Comparison of ENCODE assay signal across 20 cellular contexts in the genomic region with DNA sequence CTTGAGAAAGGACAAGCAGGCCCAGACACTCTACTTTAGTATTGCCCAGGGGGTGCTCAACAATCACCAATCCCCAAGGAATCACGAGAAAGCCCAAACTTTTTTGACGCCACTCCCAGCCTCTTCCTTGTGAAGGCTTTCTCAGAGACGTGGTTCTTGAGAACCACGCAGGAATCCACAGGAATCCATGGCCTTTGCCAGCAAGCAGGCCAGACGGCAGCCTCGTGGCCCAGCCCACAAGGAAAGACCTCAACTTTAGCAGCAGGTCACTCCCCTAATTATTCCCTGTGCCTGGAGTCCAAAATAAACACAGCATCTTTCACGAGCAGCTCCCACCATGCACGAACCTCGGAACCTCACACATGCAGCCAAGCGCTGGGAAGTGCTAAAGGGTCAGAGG.
"Had no signal": no experiment of that assay in that cellular context is flagged by ENCODE, and none has a peak within 500 bp of the region (broad histone marks: within the 10 kb centered on the region; RNA-seq: fewer than 3 reads in every experiment).

No MANE protein-coding gene starts in this region.

- H3K27ac ChIP-seq: epithelial cell of prostate, left lung, suprapubic skin, WERI-Rb-1 had no signal

- DNase-seq: activated CD4-positive, alpha-beta T cell treated with anti-CD3 and anti-CD28 coated beads for 36 hours; activated CD8-positive, alpha-beta T cell treated with anti-CD3 and anti-CD28 coated beads for 36 hours; activated effector memory CD4-positive, alpha-beta T cell treated with anti-CD3 and anti-CD28 coated beads, Interleukin-2, amount 50 U/mL, for 16 hours; activated T-cell treated with anti-CD3 and anti-CD28 coated beads, Interleukin-2, amount 50 U/mL, for 4 hours; amniotic stem cell; cerebellar nuclear complex; dermis blood vessel endothelial cell; natural killer cell; occipital lobe; stimulated activated naive CD8-positive, alpha-beta T cell treated with anti-CD3 and anti-CD28 coated beads, Interleukin-15, Interleukin-2, amounts not matched to agents 100 U/mL and 50 U/mL, for 24 hours; WERI-Rb-1 had no signal

- H3K4me3 ChIP-seq: left lung, prostate gland, smooth muscle cell, suprapubic skin had no signal

- H3K4me3 Mint-ChIP-seq: activated CD4-positive, alpha-beta T cell treated with anti-CD3 and anti-CD28 coated beads for 36 hours; activated CD8-positive, alpha-beta T cell treated with anti-CD3 and anti-CD28 coated beads for 36 hours; activated T-cell treated with anti-CD3 and anti-CD28 coated beads, Interleukin-2, amount 50 U/mL, for 4 hours; T-helper 1 cell treated with Interleukin-12 subunit alpha and Interleukin-12 subunit beta and Interleukin-4 antibody, amounts not matched to agents 30 μg/mL and 1 μg/mL, for 36 hours; type B pancreatic cell had no signal

- H3K27ac Mint-ChIP-seq: activated CD4-positive, alpha-beta T cell treated with anti-CD3 and anti-CD28 coated beads for 36 hours; activated CD8-positive, alpha-beta T cell treated with anti-CD3 and anti-CD28 coated beads for 36 hours; activated naive CD4-positive, alpha-beta T cell treated with anti-CD3 and anti-CD28 coated beads, Interleukin-2, amount 50 U/mL, for 72 hours; natural killer cell; T-helper 1 cell treated with Interleukin-12 subunit alpha and Interleukin-12 subunit beta and Interleukin-4 antibody, amounts not matched to agents 30 μg/mL and 1 μg/mL, for 36 hours; type B pancreatic cell had no signal

- ATAC-seq: activated CD8-positive, alpha-beta T cell treated with anti-CD3 and anti-CD28 coated beads for 36 hours; activated T-cell treated with anti-CD3 and anti-CD28 coated beads, Interleukin-2, amount 50 U/mL, for 4 hours; left lung; natural killer cell; right cardiac atrium; stimulated activated naive CD8-positive, alpha-beta T cell treated with anti-CD3 and anti-CD28 coated beads, Interleukin-15, Interleukin-2, amounts not matched to agents 100 U/mL and 50 U/mL, for 24 hours had no signal

- H3K36me3 Mint-ChIP-seq: natural killer cell, type B pancreatic cell had no signal

- H3K9me3 Mint-ChIP-seq: activated CD8-positive, alpha-beta T cell treated with anti-CD3 and anti-CD28 coated beads for 36 hours; activated T-cell treated with anti-CD3 and anti-CD28 coated beads, Interleukin-2, amount 50 U/mL, for 4 hours; natural killer cell; T-helper 1 cell treated with Interleukin-12 subunit alpha and Interleukin-12 subunit beta and Interleukin-4 antibody, amounts not matched to agents 30 μg/mL and 1 μg/mL, for 36 hours had no signal
